In genomic region chrX:91122141-91122540, GRCh38 we compare ENCODE assay signal across 22 cellular contexts.
A peak's percentile ranks its signal among the peaks of the same experiment; 100 is the strongest.
DNase-seq lines count a peak whose midpoint lies in the region; ATAC-seq, FAIRE-seq and TF ChIP-seq lines count a peak whose summit lies in the region.
"Had no signal": no experiment of that assay in that cellular context is flagged by ENCODE, and none has a peak within 500 bp of the region (broad histone marks: within the 10 kb centered on the region; RNA-seq: fewer than 3 reads in every experiment).

No MANE protein-coding gene starts in this region.

- no peaks in the 10 kb centered on the region for H3K36me3 ChIP-seq in HAP-1 (replicated peaks)
- no peaks in the 10 kb centered on the region for H3K36me3 ChIP-seq in mucosa of descending colon (ENCODE audit: low read depth)
- H3K36me3 ChIP-seq: BE2C had no signal

- TF ChIP-seq CTCF in A549 (IDR thresholded peaks at IDR 0.05) = no peak
- no peak for TF ChIP-seq CTCF in mucosa of descending colon (IDR thresholded peaks at IDR 0.05)

- no peak for TF ChIP-seq RAD21 in A549 (conservative IDR thresholded peaks at IDR 0.05 in 1 of 2, IDR thresholded peaks at IDR 0.05 in 1 of 2)

- H3K27ac ChIP-seq in A549 = no peak overlapping the region

- TF ChIP-seq POLR2A in A549 (IDR thresholded peaks at IDR 0.05; ENCODE audit: low read length) = no peak

- POLR2A ChIA-PET in A549 (lab: Yijun Ruan, JAX) = no interaction called here

- no peak for ATAC-seq in A549
- ATAC-seq in HG03045 (IDR thresholded peaks at IDR 0.05; ENCODE audit: unreplicated experiment) = no peak
- ATAC-seq in mucosa of descending colon = no peak
- ATAC-seq: GM23338, HCT116, HepG2 had no signal

- DNase-seq in A549 (ENCODE audit: low read depth in 1 of 2, low spot score in 1 of 2) = no peak
- DNase-seq in HAP-1 (ENCODE audit: low spot score in 2 of 2) = peak; percentile 73 to 99
- DNase-seq in iPS-NIHi11 (ENCODE audit: low spot score) = peak; percentile 2
- DNase-seq in urothelium cell line (ENCODE audit: low spot score) = peak; percentile 5
- DNase-seq in mucosa of descending colon = no peak
- DNase-seq: ACHN; BE2C; C1 segment of cervical spinal cord; Caco-2; CD4-positive, CD25-positive, alpha-beta regulatory T cell; CD8-positive, alpha-beta memory T cell; DMS153; DMS79; GDM1 had no signal

- 0% methylated on average over 1 of the region's 1 CpG for WGBS in A549 (ENCODE audit: missing lambda C conversion rate)

- FAIRE-seq in A549 (lab: Jason Lieb, UNC) (peak; percentile 43), urothelium cell line (lab: Jason Lieb, UNC) (no peak)
- FAIRE-seq: D721Med, GM12892, GM18507, H54, HepG2 had no signal

- intact Hi-C loops in mucosa of descending colon (cut with DNase I, micrococcal nuclease) = no loop called here

- TF ChIP-seq EP300 in A549 (IDR thresholded peaks at IDR 0.05) = no peak

- no peak overlapping the region for H3K4me2 ChIP-seq in A549
- H3K4me2 ChIP-seq: GM23338 had no signal

- H3K4me1 ChIP-seq in A549 = no peaks in the 10 kb centered on the region
- H3K4me1 ChIP-seq in HAP-1 = peaks cover 21% of the 10 kb centered on the region
- no peaks in the 10 kb centered on the region for H3K4me1 ChIP-seq in mucosa of descending colon (ENCODE audit: low read depth)
- H3K4me1 ChIP-seq: BE2C, Caco-2 had no signal

- H3K9me3 ChIP-seq in A549 = no peaks in the 10 kb centered on the region
- H3K9me3 ChIP-seq in HAP-1 = no peaks in the 10 kb centered on the region
- H3K9me3 ChIP-seq in mucosa of descending colon = peaks cover 3% of the 10 kb centered on the region
- H3K9me3 ChIP-seq: BE2C, Caco-2 had no signal

- CTCF ChIA-PET in A549 (lab: Yijun Ruan, JAX) = no interaction called here

- H3K4me3 ChIP-seq in A549 (no peak overlapping the region), HAP-1 (no peak overlapping the region), mucosa of descending colon (no peak overlapping the region)
- H3K4me3 ChIP-seq: GM23338 had no signal

- H3K27me3 ChIP-seq in HAP-1 (ENCODE audit: low read depth) = no peaks in the 10 kb centered on the region
- H3K27me3 ChIP-seq: BE2C had no signal

- in situ Hi-C loops in HAP-1 (cut with MboI; ENCODE audit: low sequenced_read_pairs) = no loop called here

TF ChIP-seq in A549, 52 proteins besides CTCF, POLR2A, EP300 and RAD21:
- TF ChIP-seq EHF (CRISPR knock-in tag; IDR thresholded peaks at IDR 0.05) = no peak
- TF ChIP-seq CHD2 (IDR thresholded peaks at IDR 0.05; ENCODE audit: low read length, partially characterized antibody) = no peak
- TF ChIP-seq, protein P1, sequence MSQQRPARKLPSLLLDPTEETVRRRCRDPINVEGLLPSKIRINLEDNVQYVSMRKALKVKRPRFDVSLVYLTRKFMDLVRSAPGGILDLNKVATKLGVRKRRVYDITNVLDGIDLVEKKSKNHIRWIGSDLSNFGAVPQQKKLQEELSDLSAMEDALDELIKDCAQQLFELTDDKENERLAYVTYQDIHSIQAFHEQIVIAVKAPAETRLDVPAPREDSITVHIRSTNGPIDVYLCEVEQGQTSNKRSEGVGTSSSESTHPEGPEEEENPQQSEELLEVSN (IDR thresholded peaks at IDR 0.05; ENCODE audit: borderline replicate concordance, low read depth) = no peak
- no peak for TF ChIP-seq FOSB (CRISPR knock-in tag; IDR thresholded peaks at IDR 0.05)
- no peak for TF ChIP-seq KDM5A (IDR thresholded peaks at IDR 0.05)
- no peak for TF ChIP-seq EHMT2 (IDR thresholded peaks at IDR 0.05; ENCODE audit: low read depth)
- TF ChIP-seq RNF2 (IDR thresholded peaks at IDR 0.05; ENCODE audit: borderline replicate concordance, low read depth) = no peak

Comparison
In these comparisons a context has a peak if more than half of its experiments do, and no peak if none do; other contexts are left out.
1. DNase-seq: peak in HAP-1 (2 of 2), iPS-NIHi11 (single experiment) and urothelium cell line (single experiment); none in A549 (0 of 2) and mucosa of descending colon (0 of 3).